1 cellular context compared by ENCODE assay signal in the genomic region with DNA sequence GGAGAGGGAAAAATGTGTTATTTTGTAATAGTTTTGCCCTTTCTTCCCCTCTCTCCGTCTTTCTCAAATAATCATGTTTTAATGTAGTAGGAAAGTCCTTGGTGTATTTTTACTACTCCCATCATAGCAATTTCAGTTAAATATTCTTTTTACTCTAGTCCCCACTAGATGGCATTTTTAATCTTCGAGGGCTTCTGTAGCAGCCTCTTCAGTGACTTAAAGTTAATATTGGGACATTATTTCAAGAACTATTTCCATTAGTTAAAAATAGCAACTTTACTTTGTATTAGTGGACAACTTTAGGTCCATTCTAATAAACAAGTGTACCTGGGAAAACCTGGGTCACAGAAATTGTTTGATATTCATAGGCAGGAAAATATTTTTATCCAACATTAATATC.
TF ChIP-seq lines count a peak whose summit lies in the region.

No MANE protein-coding gene starts in this region.

TF ChIP-seq in IMR-90, 13 proteins besides CTCF, POLR2A, EP300 and RAD21:
- TF ChIP-seq NFE2L2 (IDR thresholded peaks at IDR 0.05; ENCODE audit: low read depth, low read length): no peak
- TF ChIP-seq FOS (IDR thresholded peaks at IDR 0.05; ENCODE audit: low read depth, low read length): no peak
- TF ChIP-seq MAZ (IDR thresholded peaks at IDR 0.05; ENCODE audit: borderline replicate concordance, low read depth, low read length): no peak
- TF ChIP-seq CEBPB (IDR thresholded peaks at IDR 0.05; ENCODE audit: low read depth, low read length): no peak
- no peak for TF ChIP-seq RCOR1 (IDR thresholded peaks at IDR 0.05; ENCODE audit: insufficient replicate concordance, low read length)
- no peak for TF ChIP-seq MAFK (IDR thresholded peaks at IDR 0.05; ENCODE audit: low read depth, low read length)
- TF ChIP-seq BHLHE40 (IDR thresholded peaks at IDR 0.05; ENCODE audit: low read depth, low read length): no peak
- TF ChIP-seq CHD1 (IDR thresholded peaks at IDR 0.05; ENCODE audit: low read depth, low read length): no peak
- no peak for TF ChIP-seq ELK1 (IDR thresholded peaks at IDR 0.05; ENCODE audit: borderline replicate concordance, low read depth, low read length)
- TF ChIP-seq, protein P1, sequence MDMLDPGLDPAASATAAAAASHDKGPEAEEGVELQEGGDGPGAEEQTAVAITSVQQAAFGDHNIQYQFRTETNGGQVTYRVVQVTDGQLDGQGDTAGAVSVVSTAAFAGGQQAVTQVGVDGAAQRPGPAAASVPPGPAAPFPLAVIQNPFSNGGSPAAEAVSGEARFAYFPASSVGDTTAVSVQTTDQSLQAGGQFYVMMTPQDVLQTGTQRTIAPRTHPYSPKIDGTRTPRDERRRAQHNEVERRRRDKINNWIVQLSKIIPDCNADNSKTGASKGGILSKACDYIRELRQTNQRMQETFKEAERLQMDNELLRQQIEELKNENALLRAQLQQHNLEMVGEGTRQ (IDR thresholded peaks at IDR 0.05; ENCODE audit: low read depth, low read length): no peak
- no peak for TF ChIP-seq MXI1 (IDR thresholded peaks at IDR 0.05; ENCODE audit: borderline replicate concordance, low read depth, low read length)
